8 cellular contexts compared by ENCODE assay signal in the genomic region with DNA sequence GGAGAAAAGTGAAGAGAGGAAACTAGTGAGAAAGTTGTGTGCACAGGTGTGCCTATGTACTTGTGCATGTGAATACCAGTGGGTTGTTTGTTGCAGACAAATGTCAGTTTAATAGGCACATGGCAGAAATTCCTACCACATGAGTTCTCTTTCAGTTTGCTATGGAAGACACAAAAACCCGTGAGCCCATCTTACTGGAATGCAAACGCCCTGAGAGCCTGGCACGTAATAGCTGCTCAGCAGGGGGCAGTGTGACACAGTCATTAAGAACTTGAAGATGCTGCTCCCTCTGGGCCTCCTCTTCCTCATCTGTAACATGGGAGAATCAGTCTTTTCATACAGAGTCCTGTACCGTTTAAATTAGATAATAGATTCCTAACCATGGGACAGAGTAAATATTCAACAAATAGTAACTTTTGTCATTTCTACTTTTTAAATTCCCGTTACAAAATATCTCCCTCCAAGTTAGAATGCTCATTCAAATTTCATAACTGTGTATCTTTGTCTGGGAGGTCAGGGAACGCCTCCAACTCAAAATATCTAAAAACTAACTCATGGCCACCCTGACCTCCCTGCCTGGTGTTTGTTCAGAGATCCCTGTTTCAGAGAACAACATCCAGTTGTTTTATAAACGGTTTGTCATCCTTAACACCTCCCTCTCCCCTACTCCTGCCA.
A peak's percentile ranks its signal among the peaks of the same experiment; 100 is the strongest.
DNase-seq lines count a peak whose midpoint lies in the region; ATAC-seq and TF ChIP-seq lines count a peak whose summit lies in the region.

No MANE protein-coding gene starts in this region.

- TF ChIP-seq CTCF in brain (conservative IDR thresholded peaks at IDR 0.05), result peak; percentile 23 to 48
- TF ChIP-seq CTCF in testis (IDR thresholded peaks at IDR 0.05), result peak; percentile 25 to 61 (median 46)

- H3K4me1 Mint-ChIP-seq in activated CD4-positive, alpha-beta memory T cell treated with anti-CD3 and anti-CD28 coated beads for 36 hours (ENCODE audit: low read depth), result no peaks in the 10 kb centered on the region
- H3K4me1 Mint-ChIP-seq in activated CD4-positive, alpha-beta memory T cell treated with anti-CD3 and anti-CD28 coated beads, Interleukin-2, amount 10 ng/mL, durations not matched to agents 7 days and 5 days, result no peaks in the 10 kb centered on the region
- no peaks in the 10 kb centered on the region for H3K4me1 Mint-ChIP-seq in brain
- H3K4me1 Mint-ChIP-seq in T-helper 2 cell treated with Interferon-gamma antibody and Interleukin-4, amounts not matched to agents 5 μg/mL and 100 μg/mL, for 36 hours (ENCODE audit: low read depth), result no peaks in the 10 kb centered on the region

- no peak for TF ChIP-seq POLR2A in testis (IDR thresholded peaks at IDR 0.05)

- H3K9me3 Mint-ChIP-seq in activated CD4-positive, alpha-beta memory T cell treated with anti-CD3 and anti-CD28 coated beads for 36 hours, result peaks cover 7% of the 10 kb centered on the region
- no peaks in the 10 kb centered on the region for H3K9me3 Mint-ChIP-seq in activated CD4-positive, alpha-beta memory T cell treated with anti-CD3 and anti-CD28 coated beads, Interleukin-2, amount 10 ng/mL, durations not matched to agents 7 days and 5 days
- H3K9me3 Mint-ChIP-seq in brain, result peaks cover 0 to 8% (median 3%) of the 10 kb centered on the region in 5 experiments
- no peaks in the 10 kb centered on the region for H3K9me3 Mint-ChIP-seq in T-helper 2 cell treated with Interferon-gamma antibody and Interleukin-4, amounts not matched to agents 5 μg/mL and 100 μg/mL, for 36 hours

- DNase-seq in activated CD4-positive, alpha-beta memory T cell treated with anti-CD3 and anti-CD28 coated beads for 36 hours, result peak; percentile 30
- no peak for DNase-seq in activated CD4-positive, alpha-beta memory T cell treated with anti-CD3 and anti-CD28 coated beads, Interleukin-2, amount 10 ng/mL, durations not matched to agents 7 days and 5 days
- peak; percentile 27 for DNase-seq in NCI-H446 treated with DMSO at 0.1 percent for 48 hours (lab: John Stamatoyannopoulos, UW)
- peak; percentile 67 for DNase-seq in iris pigment epithelial cell (ENCODE audit: low read depth)
- peak; percentile 89 for DNase-seq in testis
- DNase-seq in T-helper 2 cell treated with Interferon-gamma antibody and Interleukin-4, amounts not matched to agents 5 μg/mL and 100 μg/mL, for 36 hours (ENCODE audit: low spot score), result no peak

- CTCF ChIA-PET in activated CD4-positive, alpha-beta memory T cell treated with anti-CD3 and anti-CD28 coated beads for 36 hours (lab: Charles Lee), result no interaction called here
- CTCF ChIA-PET in activated CD4-positive, alpha-beta memory T cell treated with anti-CD3 and anti-CD28 coated beads, Interleukin-2, amount 10 ng/mL, durations not matched to agents 7 days and 5 days (lab: Charles Lee), result no interaction called here

- 29 to 36% methylated on average over 7 of the region's 7 CpGs for WGBS in testis, 2 donors

- H3K4me3 Mint-ChIP-seq in activated CD4-positive, alpha-beta memory T cell treated with anti-CD3 and anti-CD28 coated beads for 36 hours, result no peak overlapping the region
- no peak overlapping the region for H3K4me3 Mint-ChIP-seq in activated CD4-positive, alpha-beta memory T cell treated with anti-CD3 and anti-CD28 coated beads, Interleukin-2, amount 10 ng/mL, durations not matched to agents 7 days and 5 days
- H3K4me3 Mint-ChIP-seq in brain, result no peak overlapping the region
- H3K4me3 Mint-ChIP-seq in T-helper 2 cell treated with Interferon-gamma antibody and Interleukin-4, amounts not matched to agents 5 μg/mL and 100 μg/mL, for 36 hours, result no peak overlapping the region

- no peak for ATAC-seq in HG02981 (IDR thresholded peaks at IDR 0.05; ENCODE audit: unreplicated experiment)

- no peaks in the 10 kb centered on the region for H3K36me3 ChIP-seq in testis (ENCODE audit: low read depth, missing control alignments)

- no peak overlapping the region for H3K27ac Mint-ChIP-seq in activated CD4-positive, alpha-beta memory T cell treated with anti-CD3 and anti-CD28 coated beads for 36 hours
- no peak overlapping the region for H3K27ac Mint-ChIP-seq in activated CD4-positive, alpha-beta memory T cell treated with anti-CD3 and anti-CD28 coated beads, Interleukin-2, amount 10 ng/mL, durations not matched to agents 7 days and 5 days
- no peak overlapping the region for H3K27ac Mint-ChIP-seq in brain
- no peak overlapping the region for H3K27ac Mint-ChIP-seq in T-helper 2 cell treated with Interferon-gamma antibody and Interleukin-4, amounts not matched to agents 5 μg/mL and 100 μg/mL, for 36 hours

- H3K27me3 Mint-ChIP-seq in activated CD4-positive, alpha-beta memory T cell treated with anti-CD3 and anti-CD28 coated beads for 36 hours, result no peaks in the 10 kb centered on the region
- no peaks in the 10 kb centered on the region for H3K27me3 Mint-ChIP-seq in activated CD4-positive, alpha-beta memory T cell treated with anti-CD3 and anti-CD28 coated beads, Interleukin-2, amount 10 ng/mL, durations not matched to agents 7 days and 5 days
- peaks cover 5% of the 10 kb centered on the region for H3K27me3 Mint-ChIP-seq in brain
- H3K27me3 Mint-ChIP-seq in T-helper 2 cell treated with Interferon-gamma antibody and Interleukin-4, amounts not matched to agents 5 μg/mL and 100 μg/mL, for 36 hours (ENCODE audit: low read depth), result no peaks in the 10 kb centered on the region

- no peak overlapping the region for H3K4me3 ChIP-seq in testis

- peak overlapping the region in 1 of 2 donors; percentile 11 for H3K27ac ChIP-seq in testis

- H3K27me3 ChIP-seq in testis, result no peaks in the 10 kb centered on the region

- H3K9me3 ChIP-seq in testis, result no peaks in the 10 kb centered on the region

- no peaks in the 10 kb centered on the region for H3K36me3 Mint-ChIP-seq in activated CD4-positive, alpha-beta memory T cell treated with anti-CD3 and anti-CD28 coated beads for 36 hours
- no peaks in the 10 kb centered on the region for H3K36me3 Mint-ChIP-seq in activated CD4-positive, alpha-beta memory T cell treated with anti-CD3 and anti-CD28 coated beads, Interleukin-2, amount 10 ng/mL, durations not matched to agents 7 days and 5 days (ENCODE audit: low read depth)
- H3K36me3 Mint-ChIP-seq in brain, result no peaks in the 10 kb centered on the region
- H3K36me3 Mint-ChIP-seq in T-helper 2 cell treated with Interferon-gamma antibody and Interleukin-4, amounts not matched to agents 5 μg/mL and 100 μg/mL, for 36 hours (ENCODE audit: low read depth), result no peaks in the 10 kb centered on the region

- POLR2A ChIA-PET in activated CD4-positive, alpha-beta memory T cell treated with anti-CD3 and anti-CD28 coated beads for 36 hours (lab: Charles Lee), result no interaction called here
- POLR2A ChIA-PET in activated CD4-positive, alpha-beta memory T cell treated with anti-CD3 and anti-CD28 coated beads, Interleukin-2, amount 10 ng/mL, durations not matched to agents 7 days and 5 days (lab: Charles Lee), result no interaction called here

- intact Hi-C loops in activated CD4-positive, alpha-beta memory T cell treated with anti-CD3 and anti-CD28 coated beads for 36 hours (cut with micrococcal nuclease), result no loop called here
- intact Hi-C loops in testis (cut with DNase I; ENCODE audit: low total_unique reads), result loop anchor here (10.0 kb wide), 1 partner anchor 809 kb away; no protein-coding TSS in a partner anchor

- peaks cover 6% of the 10 kb centered on the region for H3K4me1 ChIP-seq in testis

Comparison
In these comparisons a context has a peak if more than half of its experiments do, and no peak if none do; other contexts are left out.
1. DNase-seq: peak in activated CD4-positive, alpha-beta memory T cell treated with anti-CD3 and anti-CD28 coated beads for 36 hours (single experiment), NCI-H446 treated with DMSO at 0.1 percent for 48 hours (single experiment), iris pigment epithelial cell (single experiment) and testis (single experiment); none in activated CD4-positive, alpha-beta memory T cell treated with anti-CD3 and anti-CD28 coated beads, Interleukin-2, amount 10 ng/mL, durations not matched to agents 7 days and 5 days (single experiment) and T-helper 2 cell treated with Interferon-gamma antibody and Interleukin-4, amounts not matched to agents 5 μg/mL and 100 μg/mL, for 36 hours (single experiment).